In genomic region chr2:122009546-122009945, GRCh38 we compare ENCODE assay signal across 13 cellular contexts.
"Had no signal": no experiment of that assay in that cellular context is flagged by ENCODE, and none has a peak within 500 bp of the region (broad histone marks: within the 10 kb centered on the region; RNA-seq: fewer than 3 reads in every experiment).

No MANE protein-coding gene starts in this region.

- H3K4me3 Mint-ChIP-seq: stimulated activated naive CD8-positive, alpha-beta T cell treated with anti-CD3 and anti-CD28 coated beads, Interleukin-15, Interleukin-2, amounts not matched to agents 100 ng/mL and 50 ng/mL, for 24 hours had no signal

- H3K36me3 Mint-ChIP-seq: naive thymus-derived CD8-positive, alpha-beta T cell had no signal

- H3K27me3 ChIP-seq: right lobe of liver, suprapubic skin had no signal

- ATAC-seq: left lobe of liver; naive thymus-derived CD8-positive, alpha-beta T cell; psoas muscle had no signal

- H3K36me3 ChIP-seq: right lobe of liver, suprapubic skin had no signal

- DNase-seq: activated CD4-positive, CD25-positive, alpha-beta regulatory T cell treated with anti-CD3 and anti-CD28 coated beads, Interleukin-2, amount 50 U/mL, for 72 hours; activated naive CD4-positive, alpha-beta T cell treated with anti-CD3 and anti-CD28 coated beads, Interleukin-2, amount 50 U/mL, for 16 hours; activated T-cell treated with anti-CD3 and anti-CD28 coated beads, Interleukin-2, amount 50 U/mL, for 1 hour; erythroblast; islet precursor cell; naive thymus-derived CD8-positive, alpha-beta T cell; psoas muscle; right lobe of liver; T-helper 9 cell; trophoblast cell had no signal

- H3K4me3 ChIP-seq: psoas muscle, right lobe of liver, suprapubic skin had no signal

- H3K27ac Mint-ChIP-seq: naive thymus-derived CD8-positive, alpha-beta T cell; stimulated activated naive CD8-positive, alpha-beta T cell treated with anti-CD3 and anti-CD28 coated beads, Interleukin-15, Interleukin-2, amounts not matched to agents 100 ng/mL and 50 ng/mL, for 24 hours had no signal

- H3K4me1 Mint-ChIP-seq: naive thymus-derived CD8-positive, alpha-beta T cell had no signal

- H3K9me3 Mint-ChIP-seq: stimulated activated naive CD8-positive, alpha-beta T cell treated with anti-CD3 and anti-CD28 coated beads, Interleukin-15, Interleukin-2, amounts not matched to agents 100 ng/mL and 50 ng/mL, for 24 hours had no signal

- H3K4me1 ChIP-seq: psoas muscle, right lobe of liver, suprapubic skin had no signal

- H3K27ac ChIP-seq: psoas muscle, right lobe of liver, suprapubic skin had no signal

- H3K9me3 ChIP-seq: psoas muscle, right lobe of liver, suprapubic skin had no signal
